ENCODE assay signal across 15 cellular contexts in genomic region chr2:8249769-8250168, GRCh38.
DNase-seq lines count a peak whose midpoint lies in the region; ATAC-seq and TF ChIP-seq lines count a peak whose summit lies in the region.
"Had no signal": no experiment of that assay in that cellular context is flagged by ENCODE, and none has a peak within 500 bp of the region (broad histone marks: within the 10 kb centered on the region; RNA-seq: fewer than 3 reads in every experiment).

No MANE protein-coding gene starts in this region.

- DNase-seq in NCI-H748 (lab: John Stamatoyannopoulos, UW; ENCODE audit: unreplicated experiment) (peak; percentile 57), NCI-H748 treated with DMSO at 0.1 percent for 48 hours (lab: John Stamatoyannopoulos, UW) (no peak), NCI-H69 (lab: John Stamatoyannopoulos, UW) (peak; percentile 4), left lobe of liver (ENCODE audit: low spot score) (no peak), aorta (no peak)
- DNase-seq: AML-193; Caco-2; CD4-positive, alpha-beta T cell; DMS79; GDM1 had no signal

- 88 to 94% methylated on average over 2 of the region's 2 CpGs for WGBS in aorta, 2 donors

- TF ChIP-seq POLR2A in GM18505 (IDR thresholded peaks at IDR 0.05; ENCODE audit: borderline replicate concordance, extremely low read depth, insufficient read depth, insufficient read length) = no peak

- ATAC-seq in left lobe of liver (peak; percentile 37), aorta (ENCODE audit: low FRiP score) (no peak), GM19463 (IDR thresholded peaks at IDR 0.05; ENCODE audit: unreplicated experiment) (no peak), GM18505 (IDR thresholded peaks at IDR 0.05; ENCODE audit: unreplicated experiment) (no peak)
- ATAC-seq: A549 had no signal

- intact Hi-C loops in aorta (cut with DNase I) = loop anchor here (2.0 to 10.0 kb wide), 2 partner anchors 81 to 435 kb away; partner anchors contain the start of gene ID2 (in 1 of the 2)

- no peaks in the 10 kb centered on the region for H3K27me3 ChIP-seq in aorta (ENCODE audit: control insufficient read depth in 1 of 2, insufficient read depth in 2 of 2, low read length in 1 of 2)

- no peak overlapping the region for H3K4me3 ChIP-seq in aorta (ENCODE audit: low read length in 2 of 2)
- H3K4me3 ChIP-seq: A549 had no signal

- peaks cover 3 to 5% of the 10 kb centered on the region in 2 donors for H3K4me1 ChIP-seq in aorta (ENCODE audit: control insufficient read depth in 1 of 2, insufficient read depth in 2 of 2, low read length in 2 of 2)
- H3K4me1 ChIP-seq: A549 had no signal

- H3K36me3 ChIP-seq in aorta (ENCODE audit: control insufficient read depth in 1 of 2, insufficient read depth in 2 of 2, low read length in 1 of 2) = no peaks in the 10 kb centered on the region

- no peaks in the 10 kb centered on the region for H3K9me3 ChIP-seq in aorta (ENCODE audit: control insufficient read depth, low read length)

- peak overlapping the region; percentile 54 to 71 for H3K27ac ChIP-seq in aorta (ENCODE audit: low read depth in 1 of 2, low read length in 2 of 2)
- H3K27ac ChIP-seq: 22Rv1, A549, C4-2B had no signal

Comparison
In these comparisons a context has a peak if more than half of its experiments do, and no peak if none do; other contexts are left out.
1. DNase-seq: peak in NCI-H748 (single experiment) and NCI-H69 (single experiment); none in NCI-H748 treated with DMSO at 0.1 percent for 48 hours (single experiment), left lobe of liver (single experiment) and aorta (0 of 2).